Comparison of ENCODE assay signal across 8 cellular contexts in genomic region chr11:65571420-65571819, GRCh38. TPM values are rescaled to one million over a fixed set of nuclear protein-coding genes. Genes with fewer than 3 reads are reported as not detected.
DNase-seq lines count a peak whose midpoint lies in the region; ATAC-seq and TF ChIP-seq lines count a peak whose summit lies in the region.

No MANE protein-coding gene starts in this region.

- H3K79me2 ChIP-seq in HCT116 (ENCODE audit: insufficient read depth, low read length), result peaks cover 62% of the 10 kb centered on the region

- DNase-seq in HCT116 (ENCODE audit: low read depth, low spot score) (no peak), WTC11 (ENCODE audit: low spot score) (no peak), foreskin fibroblast (no peak), NK-92 (lab: John Stamatoyannopoulos, UW; ENCODE audit: unreplicated experiment) (no peak), NOMO-1 treated with dmso at 0.1 percent for 144 hours (lab: John Stamatoyannopoulos, UW; ENCODE audit: unreplicated experiment) (no peak)
- no peak for DNase-seq in stimulated activated naive CD4-positive, alpha-beta T cell treated with Interleukin-2 at 50 U/mL for 16 hours (lab: John Stamatoyannopoulos, UW)

- H3K27me3 ChIP-seq in HCT116 (ENCODE audit: insufficient read depth, low read length) (no peaks in the 10 kb centered on the region), skeletal muscle satellite cell (ENCODE audit: control insufficient read depth, insufficient read depth, low read length) (no peaks in the 10 kb centered on the region)

- no peaks in the 10 kb centered on the region for H4K20me1 ChIP-seq in HCT116 (ENCODE audit: insufficient read depth)

- H3K9me3 Mint-ChIP-seq in WTC11, result no peaks in the 10 kb centered on the region

- H3K36me3 Mint-ChIP-seq in WTC11, result 0 out of 2 replicates have a peak, but pooled peaks cover 3% of the 10 kb centered on the region

- H3K9me2 ChIP-seq in HCT116 (ENCODE audit: insufficient read depth), result no peaks in the 10 kb centered on the region

- peak overlapping the region; percentile 99 for H3K4me3 Mint-ChIP-seq in WTC11

- H3K9ac ChIP-seq in HCT116 (ENCODE audit: low read length) (peak overlapping the region; percentile 98), skeletal muscle satellite cell (ENCODE audit: low read depth, low read length) (peak overlapping the region; percentile 92)

- H2AFZ ChIP-seq in HCT116 (ENCODE audit: low read depth, low read length, poor library complexity, severe bottlenecking), result no peak overlapping the region

- no peak for TF ChIP-seq CTCF in HCT116 (IDR thresholded peaks at IDR 0.05 in 2 of 3, conservative IDR thresholded peaks at IDR 0.05 in 1 of 3; ENCODE audit: borderline replicate concordance in 1 of 3, insufficient read depth in 1 of 3, low read depth in 2 of 3, low read length in 2 of 3)
- no peak for TF ChIP-seq CTCF in WTC11 (IDR thresholded peaks at IDR 0.05)
- TF ChIP-seq CTCF in foreskin fibroblast (IDR thresholded peaks at IDR 0.05; ENCODE audit: low read depth, low read length), result no peak

- RAD21 ChIA-PET in HCT116 (lab: Charles Lee; ENCODE audit: low non-redundant PET in 1 of 2, low total read pairs in 2 of 2, uncharacterized antibody in 2 of 2, unreplicated experiment in 2 of 2), result interaction anchor here (0.6 to 3.3 kb wide), 3 partner anchors 12 to 50 kb away, joined by 4 to 32 read pairs (median 6); no protein-coding TSS in a partner anchor

- no peaks in the 10 kb centered on the region for H3K9me3 ChIP-seq in HCT116 (ENCODE audit: control insufficient read depth in 1 of 2, insufficient read depth in 1 of 2, low read depth in 1 of 2, low read length in 2 of 2)
- H3K9me3 ChIP-seq in skeletal muscle satellite cell (replicated peaks; ENCODE audit: low read length), result no peaks in the 10 kb centered on the region

- intact Hi-C loops in HCT116 (cut with micrococcal nuclease), result loop anchor here (5.0 kb wide), 1 partner anchor 189 kb away; the partner anchor contains the start of gene SLC25A45

- H3K27ac Mint-ChIP-seq in WTC11, result peak overlapping the region; percentile 98; the same call in 1 of the 2 replicates

- TF ChIP-seq RAD21 in HCT116 (IDR thresholded peaks at IDR 0.05; ENCODE audit: low read depth), result no peak

- CTCF ChIA-PET in HCT116 (lab: Charles Lee), result interaction anchor here (0.7 to 4.5 kb wide), 4 partner anchors 17 to 30 kb away, joined by 3 to 89 read pairs (median 10); no protein-coding TSS in a partner anchor
- CTCF ChIA-PET in WTC11 (lab: Charles Lee), result interaction anchor here (0.5 to 6.1 kb wide), 8 partner anchors 11 to 423 kb away, joined by 3 to 270 read pairs (median 30); partner anchors contain the start of genes KCNK7, LTBP3, MAP3K11 and PCNX3

- POLR2A ChIA-PET in HCT116 (lab: Charles Lee) (interaction anchor here (3.9 kb wide), 1 partner anchor 31 kb away, joined by 15 read pairs; no protein-coding TSS in a partner anchor), WTC11 (lab: Charles Lee) (interaction anchor here (2.2 kb wide), 1 partner anchor 31 kb away, joined by 9 read pairs; no protein-coding TSS in a partner anchor)

- H3K36me3 ChIP-seq in HCT116 (ENCODE audit: control insufficient read depth in 1 of 2, insufficient read depth in 2 of 2, low read length in 2 of 2) (no peaks in the 10 kb centered on the region; a peak in 1 of 4 replicates), skeletal muscle satellite cell (ENCODE audit: insufficient read depth, low read length) (peaks cover 4% of the 10 kb centered on the region)

- H3K4me2 ChIP-seq in HCT116 (ENCODE audit: low read length), result peak overlapping the region; percentile 78
- peak overlapping the region; percentile 96 for H3K4me2 ChIP-seq in skeletal muscle satellite cell (ENCODE audit: low read length)

- no TSS peak for BruUV-seq in HCT116 (replicated peaks; lab: Mats Ljungman, UMichigan)

- peaks cover 46% of the 10 kb centered on the region for H3K4me1 Mint-ChIP-seq in WTC11

- H3K27ac ChIP-seq in HCT116 (ENCODE audit: low read depth, low read length), result peak overlapping the region; percentile 94

- peaks cover 16% of the 10 kb centered on the region for H3K27me3 Mint-ChIP-seq in WTC11 (ENCODE audit: low read depth)

- no peak for TF ChIP-seq POLR2A in HCT116 (IDR thresholded peaks at IDR 0.05; ENCODE audit: borderline replicate concordance, extremely low read depth, insufficient read depth, insufficient read length)

- peaks cover 37 to 64% of the 10 kb centered on the region in 2 experiments for H3K4me1 ChIP-seq in HCT116 (ENCODE audit: control insufficient read depth in 1 of 2, insufficient read depth in 2 of 2, low read length in 2 of 2)
- peaks cover 51% of the 10 kb centered on the region for H3K4me1 ChIP-seq in skeletal muscle satellite cell (ENCODE audit: control insufficient read depth, insufficient read depth, low read length)

- no peak for ATAC-seq in HCT116
- ATAC-seq in WTC11, result no peak
- no peak for ATAC-seq in GM19397 (IDR thresholded peaks at IDR 0.05; ENCODE audit: unreplicated experiment)

- peak overlapping the region; percentile 97 to 100 for H3K4me3 ChIP-seq in HCT116 (replicated peaks in 1 of 2; ENCODE audit: low read depth in 1 of 2, low read length in 2 of 2)
- H3K4me3 ChIP-seq in foreskin fibroblast (ENCODE audit: low read depth in 1 of 2, low read length in 2 of 2), result peak overlapping the region; percentile 72 to 97
- H3K4me3 ChIP-seq in skeletal muscle satellite cell (ENCODE audit: low read length), result peak overlapping the region; percentile 98

TF ChIP-seq in HCT116, 20 proteins besides CTCF, POLR2A, EP300 and RAD21 (continues in another document):
- no peak for TF ChIP-seq REST (IDR thresholded peaks at IDR 0.05; ENCODE audit: low read depth)

TF ChIP-seq in WTC11, 78 proteins besides CTCF, POLR2A, EP300 and RAD21:
- TF ChIP-seq NFYB (CRISPR knock-in tag; conservative IDR thresholded peaks at IDR 0.05; ENCODE audit: low read depth) (no peak), CREM (CRISPR knock-in tag; IDR thresholded peaks at IDR 0.05) (no peak)
TF ChIP-seq in WTC11: peak in this region for 0.

RNA-seq across cellular contexts. Expression of gene FAM89B, which starts 0.9 kb away (rescaled TPM):
- 60.0 TPM for total RNA-seq in HCT116 (2021; ENCODE audit: unreplicated experiment)
- 46.1 and 52.9 TPM in 2 replicates for polyA plus RNA-seq in HCT116 (2012)
- 13.3 to 17.5 TPM (median 16.7 TPM) in 3 replicates for total RNA-seq in WTC11 (2021)
- total RNA-seq in skeletal muscle satellite cell (2012; rRNA removed), result 13.4 and 21.8 TPM in 2 replicates

RNA-seq across cellular contexts. Expression of gene ZNRD2, which starts 1.1 kb away (rescaled TPM):
- total RNA-seq in HCT116 (2021; ENCODE audit: unreplicated experiment), result 66.8 TPM
- polyA plus RNA-seq in HCT116 (2012), result 86.9 and 93.0 TPM in 2 replicates
- total RNA-seq in WTC11 (2021), result 54.8 to 70.9 TPM (median 55.7 TPM) in 3 replicates
- total RNA-seq in skeletal muscle satellite cell (2012; rRNA removed), result 77.6 and 102 TPM in 2 replicates

RNA-seq across cellular contexts. Expression of gene EHBP1L1, which starts 4.4 kb away (rescaled TPM):
- total RNA-seq in HCT116 (2021; ENCODE audit: unreplicated experiment) (105 TPM), WTC11 (2021) (11.8 to 13.7 TPM (median 12.6 TPM) in 3 replicates)
- 88.5 and 90.6 TPM in 2 replicates for polyA plus RNA-seq in HCT116 (2012)
- 35.0 and 44.8 TPM in 2 replicates for total RNA-seq in skeletal muscle satellite cell (2012; rRNA removed)

RNA-seq across cellular contexts. Expression of gene LTBP3, which starts 13.3 kb away (rescaled TPM):
- total RNA-seq in HCT116 (2021; ENCODE audit: unreplicated experiment) (248 TPM), WTC11 (2021) (15.9 to 23.6 TPM (median 20.7 TPM) in 3 replicates)
- polyA plus RNA-seq in HCT116 (2012), result 238 and 328 TPM in 2 replicates
- 40.0 and 50.7 TPM in 2 replicates for total RNA-seq in skeletal muscle satellite cell (2012; rRNA removed)

RNA-seq across cellular contexts. Expression of gene KCNK7, which starts 24.2 kb away (rescaled TPM):
- total RNA-seq in HCT116 (2021; ENCODE audit: unreplicated experiment) (0.61 TPM), WTC11 (2021) (1.4 to 2.1 TPM (median 2.0 TPM) in 3 replicates)
- 0.66 and 0.91 TPM in 2 replicates for polyA plus RNA-seq in HCT116 (2012)
- 0.25 and 0.44 TPM in 2 replicates for total RNA-seq in skeletal muscle satellite cell (2012; rRNA removed)
